ENCODE assay signal across 14 cellular contexts in the genomic region with DNA sequence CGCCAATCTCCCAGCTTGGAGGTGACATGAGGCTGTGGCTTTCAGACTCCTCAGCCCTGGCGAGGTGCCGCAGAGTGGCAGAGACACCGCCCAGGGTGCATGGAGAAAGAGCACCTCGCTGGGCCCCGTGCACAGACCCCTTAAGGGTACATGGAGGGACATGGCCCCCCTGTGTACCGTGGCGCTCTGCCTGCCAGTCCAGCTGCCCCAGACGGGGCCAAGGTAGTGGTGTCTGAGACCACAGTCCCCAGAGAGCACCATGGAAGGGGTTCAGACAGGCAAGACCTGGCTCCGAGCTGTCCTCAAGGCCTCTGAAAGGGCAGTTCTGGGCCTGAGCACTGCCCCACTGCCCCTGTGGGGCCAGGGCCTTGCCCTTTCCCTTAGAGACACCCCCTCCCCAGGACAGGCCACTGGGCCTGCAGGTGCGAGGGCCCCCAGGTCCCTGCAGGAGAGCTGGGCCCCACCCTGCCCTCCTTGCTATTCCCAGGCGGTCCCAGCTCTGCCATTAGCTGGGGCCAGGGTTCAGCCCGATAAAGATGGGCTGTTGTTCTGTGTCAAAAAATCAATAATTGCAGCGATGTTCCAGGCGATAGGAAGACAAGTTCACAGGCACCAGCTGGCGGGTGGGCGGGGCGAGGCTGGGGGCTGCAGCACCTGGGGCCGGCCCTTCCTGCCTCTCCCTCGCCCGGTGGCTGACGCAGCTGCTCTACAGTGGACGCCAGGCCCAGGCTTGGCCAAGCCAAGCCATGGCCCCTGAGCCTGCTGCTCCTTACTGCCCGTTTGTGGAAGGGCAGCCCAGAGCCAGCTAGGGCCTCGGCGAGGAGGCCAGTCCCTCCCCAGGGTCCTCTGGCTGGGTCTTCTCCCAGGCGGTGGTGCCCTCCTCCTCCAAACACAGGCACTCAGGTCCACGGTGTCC. TPM values are rescaled to one million over a fixed set of nuclear protein-coding genes. Genes with fewer than 3 reads are reported as not detected.
DNase-seq lines count a peak whose midpoint lies in the region; ATAC-seq and TF ChIP-seq lines count a peak whose summit lies in the region.
"Had no signal": no experiment of that assay in that cellular context is flagged by ENCODE, and none has a peak within 500 bp of the region (broad histone marks: within the 10 kb centered on the region; RNA-seq: fewer than 3 reads in every experiment).

No MANE protein-coding gene starts in this region.

- H3K4me3 Mint-ChIP-seq in natural killer cell (peak overlapping the region; percentile 9), glutamatergic neuron (ENCODE audit: unreplicated experiment) (peak overlapping the region; percentile 57)
- no peak overlapping the region for H3K4me3 Mint-ChIP-seq in natural killer cell treated with Interleukin-12 subunit alpha and Interleukin-12 subunit beta and Interleukin-15 and Interleukin-18, amount 100 ng/mL, for 72 hours

- TF ChIP-seq EP300 in transverse colon (IDR thresholded peaks at IDR 0.05; ENCODE audit: low read depth): no peak

- intact Hi-C loops in natural killer cell (cut with micrococcal nuclease): loop anchor here (5.0 kb wide), 1 partner anchor 32 kb away; no protein-coding TSS in a partner anchor
- intact Hi-C loops in transverse colon (cut with DNase I; ENCODE audit: low total_unique reads): no loop called here

- H3K27ac Mint-ChIP-seq in natural killer cell: peak overlapping the region; percentile 81 to 88
- H3K27ac Mint-ChIP-seq in natural killer cell treated with Interleukin-12 subunit alpha and Interleukin-12 subunit beta and Interleukin-15 and Interleukin-18, amount 100 ng/mL, for 72 hours: no peak overlapping the region
- peak overlapping the region; percentile 84 for H3K27ac Mint-ChIP-seq in glutamatergic neuron (ENCODE audit: unreplicated experiment)

- 62% methylated on average over 26 of the region's 28 CpGs; no CpG with 5 or more reads in 1 of the 2 donors for WGBS in transverse colon (ENCODE audit: low coverage in 1 of 2), 2 donors

- H3K9me3 ChIP-seq in transverse colon: no peaks in the 10 kb centered on the region
- H3K9me3 ChIP-seq: gastroesophageal sphincter, vagina had no signal

- H3K27me3 ChIP-seq in transverse colon: no peaks in the 10 kb centered on the region
- H3K27me3 ChIP-seq: vagina had no signal

- TF ChIP-seq CTCF in natural killer cell (IDR thresholded peaks at IDR 0.05) (no peak), glutamatergic neuron (IDR thresholded peaks at IDR 0.05; ENCODE audit: partially characterized antibody, unreplicated experiment) (no peak), transverse colon (IDR thresholded peaks at IDR 0.05) (no peak)

- no peak overlapping the region for H3K4me3 ChIP-seq in transverse colon
- H3K4me3 ChIP-seq: gastroesophageal sphincter, vagina had no signal

- H3K36me3 ChIP-seq in transverse colon: no peaks in the 10 kb centered on the region
- H3K36me3 ChIP-seq: gastroesophageal sphincter, vagina had no signal

- no peaks in the 10 kb centered on the region for H3K9me3 Mint-ChIP-seq in natural killer cell
- no peaks in the 10 kb centered on the region for H3K9me3 Mint-ChIP-seq in natural killer cell treated with Interleukin-12 subunit alpha and Interleukin-12 subunit beta and Interleukin-15 and Interleukin-18, amount 100 ng/mL, for 72 hours
- H3K9me3 Mint-ChIP-seq in glutamatergic neuron (ENCODE audit: unreplicated experiment): peaks cover 3% of the 10 kb centered on the region
- H3K9me3 Mint-ChIP-seq: naive thymus-derived CD8-positive, alpha-beta T cell had no signal

- DNase-seq in natural killer cell (no peak), NCI-H748 treated with DMSO at 0.1 percent for 48 hours (lab: John Stamatoyannopoulos, UW) (peak; percentile 62), glutamatergic neuron (peak; percentile 93), transverse colon (peak; percentile 46), iPS-NIHi7 (ENCODE audit: extremely low spot score) (no peak)
- DNase-seq in natural killer cell treated with Interleukin-12 subunit alpha and Interleukin-12 subunit beta and Interleukin-15 and Interleukin-18, amount 100 ng/mL, for 72 hours (ENCODE audit: low spot score): no peak
- DNase-seq: GOT3, Kasumi-1 had no signal

- H3K36me3 Mint-ChIP-seq in natural killer cell (no peaks in the 10 kb centered on the region), glutamatergic neuron (ENCODE audit: unreplicated experiment) (no peaks in the 10 kb centered on the region)
- no peaks in the 10 kb centered on the region for H3K36me3 Mint-ChIP-seq in natural killer cell treated with Interleukin-12 subunit alpha and Interleukin-12 subunit beta and Interleukin-15 and Interleukin-18, amount 100 ng/mL, for 72 hours
- H3K36me3 Mint-ChIP-seq: naive thymus-derived CD8-positive, alpha-beta T cell had no signal

- in situ Hi-C loops in transverse colon (cut with MboI; ENCODE audit: low pct_ligation_motif_present in 1 of 4, low pct_unique_long_range_greater_than_20kb in 1 of 4, low sequenced_read_pairs in 3 of 4): no loop called here

- ATAC-seq in natural killer cell (no peak), HG03139 (IDR thresholded peaks at IDR 0.05; ENCODE audit: unreplicated experiment) (no peak), HG03442 (IDR thresholded peaks at IDR 0.05; ENCODE audit: unreplicated experiment) (no peak)
- ATAC-seq in natural killer cell treated with Interleukin-12 subunit alpha and Interleukin-12 subunit beta and Interleukin-15 and Interleukin-18, amount 100 ng/mL, for 72 hours: no peak
- ATAC-seq: gastroesophageal sphincter, sciatic nerve had no signal

- peaks cover 28 to 58% of the 10 kb centered on the region in 2 donors for H3K4me1 Mint-ChIP-seq in natural killer cell
- peaks cover 0 to 21% of the 10 kb centered on the region in 2 donors for H3K4me1 Mint-ChIP-seq in natural killer cell treated with Interleukin-12 subunit alpha and Interleukin-12 subunit beta and Interleukin-15 and Interleukin-18, amount 100 ng/mL, for 72 hours (ENCODE audit: low read depth in 2 of 2)
- peaks cover 8% of the 10 kb centered on the region for H3K4me1 Mint-ChIP-seq in glutamatergic neuron (ENCODE audit: low read depth, unreplicated experiment)

- peak overlapping the region in 3 of 4 donors; percentile 19 to 71 (median 21) for H3K27ac ChIP-seq in transverse colon
- H3K27ac ChIP-seq: gastroesophageal sphincter, vagina had no signal

- no peaks in the 10 kb centered on the region for H3K27me3 Mint-ChIP-seq in natural killer cell (ENCODE audit: low read depth in 2 of 2)
- H3K27me3 Mint-ChIP-seq in natural killer cell treated with Interleukin-12 subunit alpha and Interleukin-12 subunit beta and Interleukin-15 and Interleukin-18, amount 100 ng/mL, for 72 hours: no peaks in the 10 kb centered on the region
- peaks cover 10% of the 10 kb centered on the region for H3K27me3 Mint-ChIP-seq in glutamatergic neuron (ENCODE audit: unreplicated experiment)
- H3K27me3 Mint-ChIP-seq: naive thymus-derived CD8-positive, alpha-beta T cell had no signal

- no peak for TF ChIP-seq POLR2A in transverse colon (IDR thresholded peaks at IDR 0.05)

- peaks cover 2 to 17% (median 13%) of the 10 kb centered on the region in 4 donors for H3K4me1 ChIP-seq in transverse colon
- H3K4me1 ChIP-seq: gastroesophageal sphincter had no signal

RNA-seq across cellular contexts. Expression of gene ZFPM1, which starts 51.7 kb away (rescaled TPM):
- total RNA-seq in natural killer cell (10 to 100 TPM; 56.3 to 71.0 (median 64.6) TPM), glutamatergic neuron (ENCODE audit: unreplicated experiment) (11.1 TPM), transverse colon (1 to 10 TPM; 1.2 to 4.6 (median 3.1) TPM)
- 10 to 100 TPM; 23.5 to 24.5 TPM for total RNA-seq in natural killer cell treated with Interleukin-12 subunit alpha and Interleukin-12 subunit beta and Interleukin-15 and Interleukin-18, amount 100 ng/mL, for 72 hours

Comparison
In these comparisons a context has a peak if more than half of its experiments do, and no peak if none do; other contexts are left out.
1. H3K27ac Mint-ChIP-seq: peak in natural killer cell (2 of 2) and glutamatergic neuron (single experiment); none in natural killer cell treated with Interleukin-12 subunit alpha and Interleukin-12 subunit beta and Interleukin-15 and Interleukin-18, amount 100 ng/mL, for 72 hours (0 of 2).
2. DNase-seq: peak in NCI-H748 treated with DMSO at 0.1 percent for 48 hours (single experiment), glutamatergic neuron (single experiment) and transverse colon (single experiment); none in natural killer cell (single experiment), natural killer cell treated with Interleukin-12 subunit alpha and Interleukin-12 subunit beta and Interleukin-15 and Interleukin-18, amount 100 ng/mL, for 72 hours (single experiment) and iPS-NIHi7 (single experiment).